1 cellular context compared by ENCODE assay signal in genomic region chr2:29518988-29519925, GRCh38.
TF ChIP-seq lines count a peak whose summit lies in the region.

No MANE protein-coding gene starts in this region.

TF ChIP-seq in liver, 16 proteins besides CTCF, POLR2A, EP300 and RAD21 (continued from another document):
- TF ChIP-seq, protein P1, sequence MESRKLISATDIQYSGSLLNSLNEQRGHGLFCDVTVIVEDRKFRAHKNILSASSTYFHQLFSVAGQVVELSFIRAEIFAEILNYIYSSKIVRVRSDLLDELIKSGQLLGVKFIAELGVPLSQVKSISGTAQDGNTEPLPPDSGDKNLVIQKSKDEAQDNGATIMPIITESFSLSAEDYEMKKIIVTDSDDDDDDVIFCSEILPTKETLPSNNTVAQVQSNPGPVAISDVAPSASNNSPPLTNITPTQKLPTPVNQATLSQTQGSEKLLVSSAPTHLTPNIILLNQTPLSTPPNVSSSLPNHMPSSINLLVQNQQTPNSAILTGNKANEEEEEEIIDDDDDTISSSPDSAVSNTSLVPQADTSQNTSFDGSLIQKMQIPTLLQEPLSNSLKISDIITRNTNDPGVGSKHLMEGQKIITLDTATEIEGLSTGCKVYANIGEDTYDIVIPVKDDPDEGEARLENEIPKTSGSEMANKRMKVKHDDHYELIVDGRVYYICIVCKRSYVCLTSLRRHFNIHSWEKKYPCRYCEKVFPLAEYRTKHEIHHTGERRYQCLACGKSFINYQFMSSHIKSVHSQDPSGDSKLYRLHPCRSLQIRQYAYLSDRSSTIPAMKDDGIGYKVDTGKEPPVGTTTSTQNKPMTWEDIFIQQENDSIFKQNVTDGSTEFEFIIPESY (IDR thresholded peaks at IDR 0.05): peak; percentile 75
- TF ChIP-seq NR2F2 (IDR thresholded peaks at IDR 0.05) (no peak), FOXA2 (IDR thresholded peaks at IDR 0.05) (no peak), EGR1 (IDR thresholded peaks at IDR 0.05; ENCODE audit: low read depth in 2 of 2) (peak in 1 of 2 donors; percentile 73), GABPA (IDR thresholded peaks at IDR 0.05 in 1 of 2, conservative IDR thresholded peaks at IDR 0.05 in 1 of 2) (no peak), FOXA1 (IDR thresholded peaks at IDR 0.05) (no peak), ATF3 (IDR thresholded peaks at IDR 0.05) (peak; percentile 66)
